Comparison of ENCODE assay signal across 21 cellular contexts in genomic region chr2:137951606-137952005, GRCh38. TPM values are rescaled to one million over a fixed set of nuclear protein-coding genes. Genes with fewer than 3 reads are reported as not detected.
A peak's percentile ranks its signal among the peaks of the same experiment; 100 is the strongest.
DNase-seq lines count a peak whose midpoint lies in the region; ATAC-seq, FAIRE-seq and TF ChIP-seq lines count a peak whose summit lies in the region.
"Had no signal": no experiment of that assay in that cellular context is flagged by ENCODE, and none has a peak within 500 bp of the region (broad histone marks: within the 10 kb centered on the region; RNA-seq: fewer than 3 reads in every experiment).

No MANE protein-coding gene starts in this region.

- H2BK5ac ChIP-seq in mesendoderm (ENCODE audit: low read length), result no peak overlapping the region

- H3K27me3 ChIP-seq in BJ (ENCODE audit: control insufficient read depth, insufficient read depth, low read length) (peaks cover 1% of the 10 kb centered on the region; the same call in 1 of the 2 replicates), brain microvascular endothelial cell (replicated peaks) (no peaks in the 10 kb centered on the region), mesendoderm (ENCODE audit: insufficient read depth, low read length, poor library complexity) (no peaks in the 10 kb centered on the region), body of pancreas (no peaks in the 10 kb centered on the region)
- H3K27me3 ChIP-seq: adrenal gland, upper lobe of left lung had no signal

- no peak overlapping the region for H2BK120ac ChIP-seq in mesendoderm (ENCODE audit: low read depth, low read length)

- TF ChIP-seq CTCF in BJ (IDR thresholded peaks at IDR 0.05; ENCODE audit: insufficient read depth, low read depth, low read length), result no peak
- TF ChIP-seq CTCF in brain microvascular endothelial cell (IDR thresholded peaks at IDR 0.05; ENCODE audit: low read depth, low read length, missing control alignments), result no peak
- no peak for TF ChIP-seq CTCF in body of pancreas (IDR thresholded peaks at IDR 0.05)

- TF ChIP-seq POLR2A in body of pancreas (IDR thresholded peaks at IDR 0.05), result no peak

- H3K36me3 ChIP-seq in BJ (ENCODE audit: control insufficient read depth, insufficient read depth, low read length) (no peaks in the 10 kb centered on the region), brain microvascular endothelial cell (replicated peaks) (no peaks in the 10 kb centered on the region), mesendoderm (ENCODE audit: control insufficient read depth, insufficient read depth, low read length) (no peaks in the 10 kb centered on the region), body of pancreas (replicated peaks in 1 of 2; ENCODE audit: insufficient read depth in 1 of 2, low read depth in 2 of 2) (no peaks in the 10 kb centered on the region)
- H3K36me3 ChIP-seq: adrenal gland, lower lobe of right lung, upper lobe of left lung had no signal

- DNase-seq in BJ (ENCODE audit: low read depth), result peak; percentile 36
- DNase-seq in LHCN-M2 (ENCODE audit: low read depth), result peak; percentile 45
- peak; percentile 60 for DNase-seq in brain microvascular endothelial cell
- DNase-seq in mesendoderm, result no peak
- no peak for DNase-seq in body of pancreas
- DNase-seq in RKO (ENCODE audit: low spot score), result no peak
- DNase-seq in frontal cortex (ENCODE audit: low spot score in 2 of 2), result no peak
- DNase-seq: adrenal gland; COR-L47; GF-D8; lower lobe of right lung; naive thymus-derived CD4-positive, alpha-beta T cell; NCI-H1105 treated with DMSO at 0.1 percent for 48 hours; NCI-H2171 treated with DMSO at 0.1 percent for 48 hours; RPMI8226; stimulated activated naive CD4-positive, alpha-beta T cell treated with Interleukin-2 at 50 U/mL for 16 hours; T-helper 1 cell; upper lobe of left lung had no signal

- H3K23ac ChIP-seq in mesendoderm (ENCODE audit: low read length), result no peak overlapping the region

- no peak overlapping the region for H2AK5ac ChIP-seq in mesendoderm (ENCODE audit: low read length)

- H4K8ac ChIP-seq in mesendoderm (ENCODE audit: low read depth, low read length), result no peak overlapping the region

- no peak overlapping the region for H4K5ac ChIP-seq in mesendoderm (ENCODE audit: low read length)

- no peak for ATAC-seq in body of pancreas
- no peak for ATAC-seq in HG03439 (IDR thresholded peaks at IDR 0.05; ENCODE audit: unreplicated experiment)
- ATAC-seq: lower lobe of right lung; naive thymus-derived CD4-positive, alpha-beta T cell had no signal

- intact Hi-C loops in body of pancreas (cut with DNase I), result no loop called here

- H3K27ac ChIP-seq in brain microvascular endothelial cell (no peak overlapping the region), mesendoderm (ENCODE audit: low read depth, low read length) (no peak overlapping the region), body of pancreas (no peak overlapping the region)
- H3K27ac ChIP-seq: lower lobe of right lung, upper lobe of left lung had no signal

- no CpG with 5 or more reads among the region's 3 CpGs for WGBS in mesendoderm (ENCODE audit: extremely low coverage, insufficient coverage, low lambda C conversion rate)
- WGBS in body of pancreas, 2 donors, result 77 to 82% methylated on average over 3 of the region's 3 CpGs

- H3K4me1 ChIP-seq in mesendoderm (ENCODE audit: control insufficient read depth, low read depth, low read length) (no peaks in the 10 kb centered on the region), body of pancreas (peaks cover 11% of the 10 kb centered on the region)
- H3K4me1 ChIP-seq: adrenal gland, upper lobe of left lung had no signal

- no peak overlapping the region for H3K4ac ChIP-seq in mesendoderm (ENCODE audit: low read depth, low read length)

- H3K79me2 ChIP-seq in mesendoderm (ENCODE audit: control insufficient read depth, insufficient read depth, low read length), result no peaks in the 10 kb centered on the region

- in situ Hi-C loops in brain microvascular endothelial cell (cut with HindIII; ENCODE audit: low pct_ligation_motif_present, low sequenced_read_pairs), result no loop called here

- no peak for FAIRE-seq in frontal cortex (lab: Jason Lieb, UNC)
- FAIRE-seq: colon had no signal

- H3K18ac ChIP-seq in mesendoderm (ENCODE audit: low read length), result peak overlapping the region; percentile 28

- no peaks in the 10 kb centered on the region for H3K79me1 ChIP-seq in mesendoderm (ENCODE audit: low read length)

- H2BK15ac ChIP-seq in mesendoderm (replicated peaks; ENCODE audit: low read depth), result no peak overlapping the region

- H3K56ac ChIP-seq in mesendoderm (ENCODE audit: low read length), result no peak overlapping the region

- POLR2A ChIA-PET in BJ (lab: Charles Lee), result interaction anchor here (0.5 kb wide), 1 partner anchor 12 kb away, joined by 6 read pairs; no protein-coding TSS in a partner anchor

- H3K4me3 ChIP-seq in BJ (ENCODE audit: low read depth, low read length) (no peak overlapping the region), brain microvascular endothelial cell (ENCODE audit: low read depth, low read length) (no peak overlapping the region), mesendoderm (ENCODE audit: low read length) (no peak overlapping the region), body of pancreas (no peak overlapping the region)
- H3K4me3 ChIP-seq: upper lobe of left lung had no signal

- no peaks in the 10 kb centered on the region for H3K9me3 ChIP-seq in body of pancreas
- H3K9me3 ChIP-seq: adrenal gland, lower lobe of right lung, upper lobe of left lung had no signal

- no peak overlapping the region for H3K4me2 ChIP-seq in mesendoderm (ENCODE audit: low read length)

- CTCF ChIA-PET in BJ (lab: Yijun Ruan, JAX), result interaction anchor here (1.1 kb wide), 1 partner anchor 10 kb away, joined by 3 read pairs; no protein-coding TSS in a partner anchor

- H3K9ac ChIP-seq in mesendoderm (ENCODE audit: low read length), result no peak overlapping the region

RNA-seq across cellular contexts. Expression of gene HNMT, which starts 12.7 kb away (rescaled TPM):
- polyA plus RNA-seq in BJ (2011; rRNA removed), result 7.7 and 14.6 TPM in 2 replicates
- 2.2 and 2.4 TPM in 2 replicates for polyA minus RNA-seq in BJ (2011; rRNA and poly(A)+ RNA removed)
- total RNA-seq in LHCN-M2 (2014; rRNA removed) (45.6 and 55.7 TPM in 2 replicates), body of pancreas (10 to 100 TPM; 37.2 to 52.1 TPM), frontal cortex (64.0 TPM)
- polyA plus RNA-seq in LHCN-M2 (2012), result 28.6 TPM
- 7.8 TPM for polyA plus RNA-seq in mesendoderm (2013, experiment 1 of 2)
- 8.8 TPM for polyA plus RNA-seq in mesendoderm (2013, experiment 2 of 2)
- total RNA-seq: activated CD8-positive, alpha-beta memory T cell treated with anti-CD3 and anti-CD28 coated beads for 36 hours had no signal
- polyA plus RNA-seq: naive thymus-derived CD4-positive, alpha-beta T cell had no signal

Comparison
In these comparisons a context has a peak if more than half of its experiments do, and no peak if none do; other contexts are left out.
1. DNase-seq: peak in BJ (single experiment), LHCN-M2 (single experiment) and brain microvascular endothelial cell (single experiment); none in mesendoderm (single experiment), body of pancreas (0 of 4), RKO (single experiment) and frontal cortex (0 of 2).